In the genomic region with DNA sequence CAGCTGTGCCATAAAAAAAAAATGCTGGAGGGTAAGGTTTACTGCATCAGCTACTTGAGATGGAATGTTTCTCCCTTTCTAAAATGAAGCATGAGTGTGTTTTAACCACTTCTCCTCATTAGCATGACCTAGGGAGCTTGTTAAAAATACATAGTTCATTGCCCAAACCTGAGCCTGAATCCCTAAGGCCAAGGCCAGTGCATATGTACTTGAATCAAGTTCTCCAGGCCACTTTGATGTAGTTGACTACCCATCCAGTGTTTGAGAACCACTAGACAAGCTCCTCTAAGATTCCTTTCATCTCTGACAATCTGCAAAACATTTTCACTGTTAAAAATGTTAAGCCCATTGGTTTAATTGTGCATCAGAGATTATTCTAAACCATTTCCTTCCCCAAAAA, we compare ENCODE assay signal across 27 cellular contexts. TPM values are rescaled to one million over a fixed set of nuclear protein-coding genes. Genes with fewer than 3 reads are reported as not detected.
"Had no signal": no experiment of that assay in that cellular context is flagged by ENCODE, and none has a peak within 500 bp of the region (broad histone marks: within the 10 kb centered on the region; RNA-seq: fewer than 3 reads in every experiment).

No MANE protein-coding gene starts in this region.

- H3K36me3 ChIP-seq: MG63 had no signal

- H3K4me3 ChIP-seq: MG63 had no signal

- H3K27me3 ChIP-seq: MG63 had no signal

- ATAC-seq: HepG2, Panc1, PC-3 had no signal

- H3K27ac ChIP-seq: RWPE1 had no signal

- H3K9me3 ChIP-seq: MG63, SK-N-SH had no signal

- FAIRE-seq: HepG2 had no signal

- DNase-seq: IMR-90, Karpas-422, KG1, MG63, NCI-H1092, NCI-H1105 treated with DMSO at 0.1 percent for 48 hours, NCI-H1417 treated with DMSO at 0.1 percent for 48 hours, NCI-H146, NCI-H1694 treated with DMSO at 0.1 percent for 48 hours, NCI-H1930, NCI-H2081, NCI-H2107, NCI-H226, NCI-H446, NCI-H510A, NCI-H524 treated with DMSO at 0.1 percent for 48 hours, NCI-H69, NCI-H774, PC-3, SHP77, SK-N-SH, SW 1271 had no signal

RNA-seq across cellular contexts. Expression of gene TIMD4, which starts 6.7 kb away (rescaled TPM):
- total RNA-seq: HepG2, HT1080, IMR-90, PC-3, SK-MEL-5 had no signal
